21 cellular contexts compared by ENCODE assay signal in genomic region chr7:154591544-154591943, GRCh38.
A peak's percentile ranks its signal among the peaks of the same experiment; 100 is the strongest.
DNase-seq lines count a peak whose midpoint lies in the region; ATAC-seq and TF ChIP-seq lines count a peak whose summit lies in the region.
"Had no signal": no experiment of that assay in that cellular context is flagged by ENCODE, and none has a peak within 500 bp of the region (broad histone marks: within the 10 kb centered on the region; RNA-seq: fewer than 3 reads in every experiment).

No MANE protein-coding gene starts in this region.

- H3K4me1 ChIP-seq in MM.1S (ENCODE audit: low read length) (peaks cover 15% of the 10 kb centered on the region), HAP-1 (no peaks in the 10 kb centered on the region)
- H3K4me1 ChIP-seq: Caco-2 had no signal

- no peak overlapping the region for H3K4me2 ChIP-seq in MM.1S (ENCODE audit: low read depth, low read length)

- in situ Hi-C loops in HAP-1 (cut with MboI; ENCODE audit: low sequenced_read_pairs): no loop called here

- CTCF ChIA-PET in activated naive CD4-positive, alpha-beta T cell treated with anti-CD3 and anti-CD28 coated beads, Interleukin-2, amount 10 ng/mL, durations not matched to agents 7 days and 5 days (lab: Charles Lee): no interaction called here

- H3K27ac ChIP-seq in MM.1S (ENCODE audit: low read length): peak overlapping the region; percentile 14; the same call in 1 of the 2 replicates
- H3K27ac ChIP-seq: HL-60 had no signal

- ATAC-seq in HG03442 (IDR thresholded peaks at IDR 0.05; ENCODE audit: unreplicated experiment): no peak
- ATAC-seq: PC-3 had no signal

- H3K27me3 ChIP-seq in MM.1S (replicated peaks; ENCODE audit: insufficient read depth, low read length) (no peaks in the 10 kb centered on the region), HAP-1 (ENCODE audit: low read depth) (no peaks in the 10 kb centered on the region)

- H3K36me3 Mint-ChIP-seq in activated naive CD4-positive, alpha-beta T cell treated with anti-CD3 and anti-CD28 coated beads, Interleukin-2, amount 10 ng/mL, durations not matched to agents 7 days and 5 days: no peaks in the 10 kb centered on the region

- no peaks in the 10 kb centered on the region for H3K27me3 Mint-ChIP-seq in activated naive CD4-positive, alpha-beta T cell treated with anti-CD3 and anti-CD28 coated beads, Interleukin-2, amount 10 ng/mL, durations not matched to agents 7 days and 5 days

- no peak overlapping the region for H3K9ac ChIP-seq in MM.1S (ENCODE audit: low read length)

- DNase-seq in MM.1S (peak; percentile 58), RPMI7951 (ENCODE audit: low read depth) (peak; percentile 85), head of caudate nucleus (peak; percentile 42 to 90 (median 80)), occipital lobe (lab: John Stamatoyannopoulos, UW) (peak; percentile 70), HAP-1 (ENCODE audit: low spot score in 2 of 2) (no peak)
- DNase-seq in activated naive CD4-positive, alpha-beta T cell treated with anti-CD3 and anti-CD28 coated beads, Interleukin-2, amount 10 ng/mL, durations not matched to agents 7 days and 5 days: no peak
- DNase-seq in stimulated activated CD4-positive, alpha-beta T cell treated with anti-CD3 and anti-CD28 coated beads, Interleukin-15, amount 100 ng/mL, for 24 hours: no peak
- DNase-seq: activated CD8-positive, alpha-beta memory T cell treated with anti-CD3 and anti-CD28 coated beads for 24 hours; Caco-2; central memory CD4-positive, alpha-beta T cell; effector CD4-positive, alpha-beta T cell; EL; kidney; NCI-H2081 treated with DMSO at 0.1 percent for 48 hours; NCI-H524 treated with DMSO at 0.1 percent for 48 hours; PC-3; stimulated activated CD4-positive, alpha-beta T cell treated with anti-CD3 and anti-CD28 coated beads, Interleukin-4, amount 100 ng/mL, for 1 hour had no signal

- H3K36me3 ChIP-seq in MM.1S (replicated peaks; ENCODE audit: insufficient read depth, low read length) (no peaks in the 10 kb centered on the region), HAP-1 (replicated peaks) (no peaks in the 10 kb centered on the region)

- H3K9me3 ChIP-seq in MM.1S (replicated peaks; ENCODE audit: insufficient read depth, low read length) (no peaks in the 10 kb centered on the region), HAP-1 (no peaks in the 10 kb centered on the region)
- H3K9me3 ChIP-seq: Caco-2, mucosa of descending colon had no signal

- H3K27ac Mint-ChIP-seq in activated naive CD4-positive, alpha-beta T cell treated with anti-CD3 and anti-CD28 coated beads, Interleukin-2, amount 10 ng/mL, durations not matched to agents 7 days and 5 days: no peak overlapping the region
- H3K27ac Mint-ChIP-seq: activated T-helper 1 cell treated with anti-CD3 and anti-CD28 coated beads, Interleukin-12 subunit alpha, Interleukin-12 subunit beta, Interleukin-2, Interleukin-4 antibody, amounts not matched to agents 30 ng/mL and 10 ng/mL and 1 ng/mL, durations not matched to agents 14 hours and 24 hours and 36 hours had no signal

- intact Hi-C loops in head of caudate nucleus (cut with DNase I): no loop called here

- no peaks in the 10 kb centered on the region for H3K4me1 Mint-ChIP-seq in activated naive CD4-positive, alpha-beta T cell treated with anti-CD3 and anti-CD28 coated beads, Interleukin-2, amount 10 ng/mL, durations not matched to agents 7 days and 5 days

- no peaks in the 10 kb centered on the region for H3K9me2 ChIP-seq in MM.1S (replicated peaks; ENCODE audit: insufficient read depth, low read length)

- H3F3A ChIP-seq in MM.1S (ENCODE audit: insufficient read depth, low read length): no peaks in the 10 kb centered on the region

- H3K4me3 Mint-ChIP-seq in activated naive CD4-positive, alpha-beta T cell treated with anti-CD3 and anti-CD28 coated beads, Interleukin-2, amount 10 ng/mL, durations not matched to agents 7 days and 5 days: no peak overlapping the region
- H3K4me3 Mint-ChIP-seq: activated T-helper 1 cell treated with anti-CD3 and anti-CD28 coated beads, Interleukin-12 subunit alpha, Interleukin-12 subunit beta, Interleukin-2, Interleukin-4 antibody, amounts not matched to agents 30 ng/mL and 10 ng/mL and 1 ng/mL, durations not matched to agents 14 hours and 24 hours and 36 hours had no signal

- H3K4me3 ChIP-seq in MM.1S (ENCODE audit: low read length) (no peak overlapping the region), HAP-1 (no peak overlapping the region)
- H3K4me3 ChIP-seq: mucosa of descending colon had no signal

- TF ChIP-seq CTCF in MM.1S (IDR thresholded peaks at IDR 0.05; ENCODE audit: low read length): no peak

- no peaks in the 10 kb centered on the region for H4K20me1 ChIP-seq in MM.1S (ENCODE audit: insufficient read depth, low read length)

- peaks cover 14% of the 10 kb centered on the region for H3K9me3 Mint-ChIP-seq in activated naive CD4-positive, alpha-beta T cell treated with anti-CD3 and anti-CD28 coated beads, Interleukin-2, amount 10 ng/mL, durations not matched to agents 7 days and 5 days
- H3K9me3 Mint-ChIP-seq: activated T-helper 1 cell treated with anti-CD3 and anti-CD28 coated beads, Interleukin-12 subunit alpha, Interleukin-12 subunit beta, Interleukin-2, Interleukin-4 antibody, amounts not matched to agents 30 ng/mL and 10 ng/mL and 1 ng/mL, durations not matched to agents 14 hours and 24 hours and 36 hours had no signal

- peak overlapping the region; percentile 29; the same call in 1 of the 2 replicates for H2AFZ ChIP-seq in MM.1S (ENCODE audit: low read length)

- no peaks in the 10 kb centered on the region for H3K79me2 ChIP-seq in MM.1S (ENCODE audit: low read length)

Comparison
In these comparisons a context has a peak if more than half of its experiments do, and no peak if none do; other contexts are left out.
1. DNase-seq: peak in MM.1S (single experiment), RPMI7951 (single experiment), head of caudate nucleus (42 of 42) and occipital lobe (single experiment); none in activated naive CD4-positive, alpha-beta T cell treated with anti-CD3 and anti-CD28 coated beads, Interleukin-2, amount 10 ng/mL, durations not matched to agents 7 days and 5 days (single experiment), HAP-1 (0 of 2) and stimulated activated CD4-positive, alpha-beta T cell treated with anti-CD3 and anti-CD28 coated beads, Interleukin-15, amount 100 ng/mL, for 24 hours (single experiment).